Comparison of ENCODE assay signal across 13 cellular contexts in the genomic region with DNA sequence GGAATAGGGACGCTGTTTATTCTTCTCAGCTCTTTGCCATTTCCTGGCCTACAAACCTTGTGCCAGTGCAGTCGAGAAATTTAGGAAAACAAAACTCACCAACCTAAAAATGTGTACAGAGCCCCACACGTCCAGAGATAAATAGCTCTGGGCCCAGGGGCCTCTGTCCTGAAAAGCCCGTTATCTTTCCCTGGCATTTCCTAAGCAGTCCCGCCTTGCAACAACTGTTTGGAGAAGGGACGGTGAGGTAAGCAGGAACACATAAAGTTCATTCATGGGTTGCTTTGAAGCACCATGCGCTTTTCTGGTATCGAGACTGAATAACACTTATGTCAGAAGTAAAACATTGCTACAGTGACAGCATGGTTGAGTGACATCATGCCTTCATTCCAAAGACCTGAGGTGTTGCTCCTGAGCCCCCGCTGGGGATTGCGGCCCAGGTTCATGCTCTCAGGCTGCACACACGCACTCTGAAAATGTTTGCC.
DNase-seq lines count a peak whose midpoint lies in the region; ATAC-seq, FAIRE-seq and TF ChIP-seq lines count a peak whose summit lies in the region.
"Had no signal": no experiment of that assay in that cellular context is flagged by ENCODE, and none has a peak within 500 bp of the region (broad histone marks: within the 10 kb centered on the region; RNA-seq: fewer than 3 reads in every experiment).

No MANE protein-coding gene starts in this region.

- ATAC-seq in HepG2 (peak; percentile 85), right lobe of liver (no peak)
- ATAC-seq in activated CD4-positive, alpha-beta T cell treated with anti-CD3 and anti-CD28 coated beads for 36 hours = no peak
- ATAC-seq: esophagus mucosa had no signal

- H3K27ac ChIP-seq in HepG2 (ENCODE audit: extremely low read length, insufficient read depth, low read length) = peak overlapping the region; percentile 19
- H3K27ac ChIP-seq in right lobe of liver = no peak overlapping the region

- H3K4me3 ChIP-seq in HepG2 (replicated peaks in 1 of 3; ENCODE audit: insufficient read depth in 1 of 3, low read depth in 2 of 3, low read length in 3 of 3) (peak overlapping the region in 1 of 3 experiments; percentile 25; a peak in 1 of 6 replicates), right lobe of liver (no peak overlapping the region), fibroblast of villous mesenchyme (ENCODE audit: low read depth, low read length) (no peak overlapping the region)

- H3K36me3 ChIP-seq in HepG2 (replicated peaks in 1 of 2; ENCODE audit: control insufficient read depth in 1 of 2, insufficient read depth in 2 of 2, low read length in 2 of 2) (no peaks in the 10 kb centered on the region), right lobe of liver (no peaks in the 10 kb centered on the region)

- H3K79me2 ChIP-seq in HepG2 (ENCODE audit: insufficient read depth, low read length) = no peaks in the 10 kb centered on the region

- intact Hi-C loops in HepG2 (cut with micrococcal nuclease; ENCODE audit: unreplicated experiment) = loop anchor here (1.0 kb wide), 2 partner anchors 25 to 38 kb away; no protein-coding TSS in a partner anchor
- intact Hi-C loops in right lobe of liver (cut with DNase I) = no loop called here
- intact Hi-C loops in activated CD4-positive, alpha-beta T cell treated with anti-CD3 and anti-CD28 coated beads for 36 hours (cut with DNase I, micrococcal nuclease) = no loop called here

- peak overlapping the region; percentile 24 for H2AFZ ChIP-seq in HepG2 (ENCODE audit: low read length)

- H3K27ac Mint-ChIP-seq in nephron progenitor cell = peak overlapping the region; percentile 64
- no peak overlapping the region for H3K27ac Mint-ChIP-seq in activated CD4-positive, alpha-beta T cell treated with anti-CD3 and anti-CD28 coated beads for 36 hours
- H3K27ac Mint-ChIP-seq: memory B cell had no signal

- H3K36me3 Mint-ChIP-seq in nephron progenitor cell (ENCODE audit: low read depth) = peaks cover 16% of the 10 kb centered on the region
- no peaks in the 10 kb centered on the region for H3K36me3 Mint-ChIP-seq in activated CD4-positive, alpha-beta T cell treated with anti-CD3 and anti-CD28 coated beads for 36 hours (ENCODE audit: low read depth)

- H3K4me1 ChIP-seq in HepG2 (ENCODE audit: insufficient read depth, low read length) = peaks cover 23% of the 10 kb centered on the region
- H3K4me1 ChIP-seq in right lobe of liver = no peaks in the 10 kb centered on the region

- peak; percentile 98 for DNase-seq in HepG2 (ENCODE audit: low spot score)
- no peak for DNase-seq in right lobe of liver
- DNase-seq in fibroblast of villous mesenchyme (ENCODE audit: low read depth) = peak; percentile 71
- no peak for DNase-seq in nephron progenitor cell
- DNase-seq in GM19238 (ENCODE audit: insufficient read length, low spot score) = no peak
- no peak for DNase-seq in NCI-H187 (lab: John Stamatoyannopoulos, UW)
- DNase-seq in putamen (ENCODE audit: low spot score) = no peak
- DNase-seq in activated CD4-positive, alpha-beta T cell treated with anti-CD3 and anti-CD28 coated beads for 36 hours = no peak
- DNase-seq: DMS153, NCI-H748 treated with DMSO at 0.1 percent for 48 hours had no signal

- no peak for TF ChIP-seq CTCF in HepG2 (CRISPR knock-in tag; IDR thresholded peaks at IDR 0.05)
- no peak for TF ChIP-seq CTCF in right lobe of liver (IDR thresholded peaks at IDR 0.05)
- no peak for TF ChIP-seq CTCF in fibroblast of villous mesenchyme (IDR thresholded peaks at IDR 0.05; ENCODE audit: insufficient read depth, low read depth, low read length)
- TF ChIP-seq CTCF in nephron progenitor cell (IDR thresholded peaks at IDR 0.05) = no peak

- in situ Hi-C loops in HepG2 (cut with HindIII; ENCODE audit: extremely low pct_ligation_motif_present, low pct_unique_long_range_greater_than_20kb) = no loop called here

- 1% methylated on average over 11 of the region's 11 CpGs for WGBS in HepG2 (ENCODE audit: low lambda C conversion rate)
- WGBS in right lobe of liver (ENCODE audit: insufficient coverage, low coverage, low lambda C conversion rate, missing lambda C conversion rate) = 41% methylated on average over 8 of the region's 11 CpGs

- H3K27me3 ChIP-seq in HepG2 (ENCODE audit: control insufficient read depth in 1 of 2, insufficient read depth in 2 of 2, low read length in 2 of 2) (0 out of 5 replicates have a peak, but pooled peaks cover 0 to 4% of the 10 kb centered on the region in 2 experiments), right lobe of liver (no peaks in the 10 kb centered on the region)

- peak overlapping the region; percentile 45 for H3K4me2 ChIP-seq in HepG2 (ENCODE audit: low read depth, low read length)

- TF ChIP-seq POLR2A in HepG2 (IDR thresholded peaks at IDR 0.05; ENCODE audit: insufficient read depth in 1 of 2, low read depth in 2 of 2, low read length in 2 of 2) (no peak), right lobe of liver (IDR thresholded peaks at IDR 0.05) (no peak)

- TF ChIP-seq EP300 in HepG2 (IDR thresholded peaks at IDR 0.05; ENCODE audit: low read depth in 2 of 2, low read length in 2 of 2) (peak in 1 of 2 experiments; percentile 72; a peak in 2 of 4 replicates), HepG2 (CRISPR knock-in tag; IDR thresholded peaks at IDR 0.05; ENCODE audit: borderline replicate concordance) (peak; percentile 95)

- peaks cover 10% of the 10 kb centered on the region for H3K4me1 Mint-ChIP-seq in nephron progenitor cell
- no peaks in the 10 kb centered on the region for H3K4me1 Mint-ChIP-seq in activated CD4-positive, alpha-beta T cell treated with anti-CD3 and anti-CD28 coated beads for 36 hours
- H3K4me1 Mint-ChIP-seq: memory B cell had no signal

- no TSS peak for BruUV-seq in HepG2 (replicated peaks; lab: Mats Ljungman, UMichigan)

- H3K27me3 Mint-ChIP-seq in nephron progenitor cell (ENCODE audit: low read depth, poor library complexity) = peaks cover 6% of the 10 kb centered on the region
- H3K27me3 Mint-ChIP-seq in activated CD4-positive, alpha-beta T cell treated with anti-CD3 and anti-CD28 coated beads for 36 hours = peaks cover 2% of the 10 kb centered on the region

- H3K9ac ChIP-seq in HepG2 (ENCODE audit: insufficient read depth, low read depth, low read length) = peak overlapping the region; percentile 2; the same call in 1 of the 2 replicates

- POLR2A ChIA-PET in HepG2 (lab: Yijun Ruan, JAX) = interaction anchor here (0.7 to 1.4 kb wide), 6 partner anchors 12 to 121 kb away, joined by 3 to 10 read pairs (median 4); a partner anchor contains a TSS
- POLR2A ChIA-PET in activated CD4-positive, alpha-beta T cell treated with anti-CD3 and anti-CD28 coated beads for 36 hours (lab: Charles Lee) = no interaction called here

- H4K20me1 ChIP-seq in HepG2 (ENCODE audit: insufficient read depth, low read length) = no peaks in the 10 kb centered on the region

- TF ChIP-seq RAD21 in HepG2 (CRISPR knock-in tag; IDR thresholded peaks at IDR 0.05) = no peak

- H3K9me3 ChIP-seq in HepG2 (ENCODE audit: low read length) (peaks cover 24% of the 10 kb centered on the region), right lobe of liver (no peaks in the 10 kb centered on the region)

- CTCF ChIA-PET in HepG2 (lab: Yijun Ruan, JAX; ENCODE audit: low intra/inter-chr PET ratio, low total read pairs) = no interaction called here
- CTCF ChIA-PET in activated CD4-positive, alpha-beta T cell treated with anti-CD3 and anti-CD28 coated beads for 36 hours (lab: Charles Lee) = no interaction called here

- H3K4me3 Mint-ChIP-seq in nephron progenitor cell = no peak overlapping the region
- no peak overlapping the region for H3K4me3 Mint-ChIP-seq in activated CD4-positive, alpha-beta T cell treated with anti-CD3 and anti-CD28 coated beads for 36 hours
- H3K4me3 Mint-ChIP-seq: memory B cell had no signal

- peak; percentile 95 for FAIRE-seq in HepG2 (lab: Jason Lieb, UNC)
- FAIRE-seq: A204.1 had no signal

- peaks cover 18% of the 10 kb centered on the region for H3K9me3 Mint-ChIP-seq in nephron progenitor cell
- peaks cover 8% of the 10 kb centered on the region for H3K9me3 Mint-ChIP-seq in activated CD4-positive, alpha-beta T cell treated with anti-CD3 and anti-CD28 coated beads for 36 hours (ENCODE audit: low read depth)

TF ChIP-seq in HepG2, 621 proteins besides CTCF, POLR2A, EP300 and RAD21 (continues in another document):
- TF ChIP-seq RFX5 (IDR thresholded peaks at IDR 0.05; ENCODE audit: low read depth, low read length) (no peak), FLYWCH1 (CRISPR knock-in tag; IDR thresholded peaks at IDR 0.05) (no peak), IRF2 (CRISPR knock-in tag; IDR thresholded peaks at IDR 0.05) (0 out of 2 replicates have a peak, but pooled peaks have one; percentile 18), ZNF558 (CRISPR knock-in tag; IDR thresholded peaks at IDR 0.05; ENCODE audit: borderline replicate concordance) (no peak), HNRNPL (IDR thresholded peaks at IDR 0.05; ENCODE audit: low read depth, low read length) (no peak), GABPB1 (CRISPR knock-in tag; IDR thresholded peaks at IDR 0.05) (peak; percentile 20; the same call in 1 of the 2 replicates), ZNF616 (CRISPR knock-in tag; IDR thresholded peaks at IDR 0.05; ENCODE audit: low read depth) (no peak), ZNF549 (CRISPR knock-in tag; IDR thresholded peaks at IDR 0.05) (no peak), ZNF605 (CRISPR knock-in tag; IDR thresholded peaks at IDR 0.05) (no peak; the same call in 1 of the 2 replicates)
- TF ChIP-seq, protein P1, sequence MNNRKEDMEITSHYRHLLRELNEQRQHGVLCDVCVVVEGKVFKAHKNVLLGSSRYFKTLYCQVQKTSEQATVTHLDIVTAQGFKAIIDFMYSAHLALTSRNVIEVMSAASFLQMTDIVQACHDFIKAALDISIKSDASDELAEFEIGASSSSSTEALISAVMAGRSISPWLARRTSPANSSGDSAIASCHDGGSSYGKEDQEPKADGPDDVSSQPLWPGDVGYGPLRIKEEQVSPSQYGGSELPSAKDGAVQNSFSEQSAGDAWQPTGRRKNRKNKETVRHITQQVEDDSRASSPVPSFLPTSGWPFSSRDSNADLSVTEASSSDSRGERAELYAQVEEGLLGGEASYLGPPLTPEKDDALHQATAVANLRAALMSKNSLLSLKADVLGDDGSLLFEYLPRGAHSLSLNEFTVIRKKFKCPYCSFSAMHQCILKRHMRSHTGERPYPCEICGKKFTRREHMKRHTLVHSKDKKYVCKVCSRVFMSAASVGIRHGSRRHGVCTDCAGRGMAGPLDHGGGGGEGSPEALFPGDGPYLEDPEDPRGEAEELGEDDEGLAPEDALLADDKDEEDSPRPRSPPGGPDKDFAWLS (CRISPR knock-in tag; IDR thresholded peaks at IDR 0.05; ENCODE audit: borderline replicate concordance) = no peak
- TF ChIP-seq, protein P2, sequence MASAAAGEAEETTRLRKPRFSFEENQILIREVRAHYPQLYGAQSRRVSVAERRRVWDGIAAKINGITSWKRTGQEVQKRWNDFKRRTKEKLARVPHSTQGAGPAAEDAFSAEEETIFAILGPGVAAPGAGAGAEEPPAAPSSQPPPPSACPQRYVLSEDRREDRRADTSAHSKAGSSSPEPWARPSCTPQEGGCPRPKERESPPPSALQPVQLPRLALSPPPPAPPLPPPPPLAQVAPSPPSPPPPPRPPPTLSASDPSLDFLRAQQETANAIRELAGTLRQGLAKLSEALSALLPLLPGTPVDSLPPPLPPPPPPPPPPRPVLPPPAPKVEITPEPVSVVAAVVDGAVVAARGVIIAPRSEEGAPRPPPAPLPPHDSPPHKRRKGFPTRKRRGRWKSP (CRISPR knock-in tag; IDR thresholded peaks at IDR 0.05) = no peak

Comparison
In these comparisons a context has a peak if more than half of its experiments do, and no peak if none do; other contexts are left out.
1. DNase-seq: peak in HepG2 (single experiment) and fibroblast of villous mesenchyme (single experiment); none in right lobe of liver (0 of 3), nephron progenitor cell (single experiment), GM19238 (single experiment), NCI-H187 (0 of 2), putamen (single experiment) and activated CD4-positive, alpha-beta T cell treated with anti-CD3 and anti-CD28 coated beads for 36 hours (single experiment).